13 cellular contexts compared by ENCODE assay signal in genomic region chr12:120399531-120399930, GRCh38.
DNase-seq lines count a peak whose midpoint lies in the region; ATAC-seq and TF ChIP-seq lines count a peak whose summit lies in the region.
"Had no signal": no experiment of that assay in that cellular context is flagged by ENCODE, and none has a peak within 500 bp of the region (broad histone marks: within the 10 kb centered on the region; RNA-seq: fewer than 3 reads in every experiment).

No MANE protein-coding gene starts in this region.

- no peak overlapping the region for H3K4me3 ChIP-seq in HFF-Myc (replicated peaks; ENCODE audit: low read depth, low read length)
- no peak overlapping the region for H3K4me3 ChIP-seq in astrocyte of the cerebellum (ENCODE audit: low read depth, low read length)

- TF ChIP-seq CTCF in HFF-Myc (IDR thresholded peaks at IDR 0.05; ENCODE audit: low read depth, low read length, missing control alignments), result no peak
- TF ChIP-seq CTCF in astrocyte of the cerebellum (IDR thresholded peaks at IDR 0.05; ENCODE audit: low read depth, low read length, missing control alignments), result no peak

- no peak for TF ChIP-seq POLR2A in GM18505 (IDR thresholded peaks at IDR 0.05; ENCODE audit: borderline replicate concordance, extremely low read depth, insufficient read depth, insufficient read length)

- DNase-seq in DMS53 (lab: John Stamatoyannopoulos, UW), result peak; percentile 24
- DNase-seq in DMS53 treated with DMSO at 0.1 percent for 48 hours (lab: John Stamatoyannopoulos, UW; ENCODE audit: unreplicated experiment), result no peak
- DNase-seq in HFF-Myc (ENCODE audit: extremely low read depth, low read depth), result peak; percentile 55
- peak; percentile 8 for DNase-seq in astrocyte of the cerebellum (ENCODE audit: low read depth)
- DNase-seq in kidney tubule cell (ENCODE audit: low spot score), result peak; percentile 4
- DNase-seq in NCI-H2081 (lab: John Stamatoyannopoulos, UW), result no peak
- DNase-seq: activated CD4-positive, CD25-positive, alpha-beta regulatory T cell; Caco-2; cerebellar nuclear complex; mammary epithelial cell; stimulated activated CD4-positive, alpha-beta T cell treated with anti-CD3 and anti-CD28 coated beads, Interleukin-12 subunit alpha, Interleukin-12 subunit beta, amount 100 ng/mL, for 4 hours had no signal

- in situ Hi-C loops in astrocyte of the cerebellum (cut with HindIII; ENCODE audit: low sequenced_read_pairs), result no loop called here

- ATAC-seq in GM21825 (IDR thresholded peaks at IDR 0.05; ENCODE audit: unreplicated experiment) (no peak), GM18505 (IDR thresholded peaks at IDR 0.05; ENCODE audit: unreplicated experiment) (no peak)

Comparison
In these comparisons a context has a peak if more than half of its experiments do, and no peak if none do; other contexts are left out.
1. DNase-seq: peak in DMS53 (single experiment), HFF-Myc (single experiment), astrocyte of the cerebellum (single experiment) and kidney tubule cell (single experiment); none in DMS53 treated with DMSO at 0.1 percent for 48 hours (single experiment) and NCI-H2081 (0 of 2).